ENCODE assay signal across 8 cellular contexts in the genomic region with DNA sequence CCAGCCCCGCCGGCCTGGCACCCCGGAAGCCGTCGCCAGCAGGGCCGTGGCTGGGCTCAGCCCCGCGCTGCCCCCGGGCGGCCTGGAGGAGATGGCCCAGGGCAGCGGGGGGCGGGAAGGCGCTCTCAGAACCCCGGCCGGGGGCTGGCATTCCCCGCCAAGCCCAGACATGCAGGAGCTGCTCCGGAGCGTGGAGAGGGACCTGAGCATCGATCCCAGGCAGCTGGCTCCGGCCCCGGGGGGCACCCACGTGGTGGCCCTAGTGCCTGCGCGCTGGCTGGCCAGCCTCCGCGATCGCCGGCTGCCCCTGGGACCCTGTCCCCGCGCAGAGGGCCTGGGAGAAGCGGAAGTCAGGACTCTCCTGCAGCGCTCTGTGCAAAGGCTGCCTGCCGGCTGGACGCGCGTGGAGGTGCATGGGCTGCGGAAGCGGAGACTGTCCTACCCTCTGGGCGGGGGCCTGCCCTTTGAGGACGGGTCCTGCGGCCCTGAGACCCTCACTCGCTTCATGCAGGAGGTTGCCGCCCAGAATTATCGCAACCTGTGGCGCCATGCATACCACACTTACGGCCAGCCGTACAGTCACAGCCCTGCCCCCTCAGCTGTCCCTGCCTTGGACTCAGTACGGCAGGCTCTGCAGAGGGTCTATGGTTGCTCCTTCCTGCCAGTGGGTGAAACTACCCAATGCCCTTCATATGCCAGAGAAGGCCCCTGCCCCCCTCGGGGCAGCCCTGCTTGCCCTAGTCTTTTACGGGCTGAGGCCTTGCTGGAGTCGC. TPM values are rescaled to one million over a fixed set of nuclear protein-coding genes. Genes with fewer than 3 reads are reported as not detected.
DNase-seq lines count a peak whose midpoint lies in the region; ATAC-seq and TF ChIP-seq lines count a peak whose summit lies in the region.

No MANE protein-coding gene starts in this region.

- TF ChIP-seq POLR2A in HCT116 (IDR thresholded peaks at IDR 0.05; ENCODE audit: borderline replicate concordance, extremely low read depth, insufficient read depth, insufficient read length) = no peak

- H3K9me3 ChIP-seq in HCT116 (ENCODE audit: control insufficient read depth in 1 of 2, insufficient read depth in 1 of 2, low read depth in 1 of 2, low read length in 2 of 2) = no peaks in the 10 kb centered on the region
- no peaks in the 10 kb centered on the region for H3K9me3 ChIP-seq in OCI-LY7 (ENCODE audit: low read length)
- H3K9me3 ChIP-seq in effector memory CD4-positive, alpha-beta T cell (ENCODE audit: control insufficient read depth, low read length) = no peaks in the 10 kb centered on the region
- H3K9me3 ChIP-seq in muscle layer of colon (ENCODE audit: low read length) = no peaks in the 10 kb centered on the region

- H3K27me3 ChIP-seq in HCT116 (ENCODE audit: insufficient read depth, low read length) (no peaks in the 10 kb centered on the region), muscle layer of colon (ENCODE audit: control insufficient read depth in 1 of 2, insufficient read depth in 2 of 2, low read length in 2 of 2) (no peaks in the 10 kb centered on the region)
- H3K27me3 ChIP-seq in effector memory CD4-positive, alpha-beta T cell (replicated peaks; ENCODE audit: control insufficient read depth, insufficient read depth, low read length, poor library complexity, severe bottlenecking) = no peaks in the 10 kb centered on the region

- CTCF ChIA-PET in HCT116 (lab: Charles Lee) (no interaction called here), OCI-LY7 (lab: Charles Lee; ENCODE audit: unreplicated experiment) (no interaction called here)

- H3K4me1 ChIP-seq in HCT116 (ENCODE audit: control insufficient read depth in 1 of 2, insufficient read depth in 2 of 2, low read length in 2 of 2) (peaks cover 22 to 46% of the 10 kb centered on the region in 2 experiments; a peak in 3 of 4 replicates), OCI-LY7 (ENCODE audit: insufficient read depth, low read length, poor library complexity, severe bottlenecking) (peaks cover 43% of the 10 kb centered on the region), muscle layer of colon (ENCODE audit: insufficient read depth, low read length) (peaks cover 22% of the 10 kb centered on the region)
- peaks cover 40% of the 10 kb centered on the region for H3K4me1 ChIP-seq in effector memory CD4-positive, alpha-beta T cell (ENCODE audit: control insufficient read depth, insufficient read depth, low read length, poor library complexity, severe bottlenecking)

- RAD21 ChIA-PET in HCT116 (lab: Charles Lee; ENCODE audit: low non-redundant PET in 1 of 2, low total read pairs in 2 of 2, uncharacterized antibody in 2 of 2, unreplicated experiment in 2 of 2) = no interaction called here

- peaks cover 3% of the 10 kb centered on the region; the same call in 1 of the 2 replicates for H3K79me2 ChIP-seq in HCT116 (ENCODE audit: insufficient read depth, low read length)
- H3K79me2 ChIP-seq in OCI-LY7 (ENCODE audit: insufficient read depth, low read depth, low read length) = peaks cover 9% of the 10 kb centered on the region

- ATAC-seq in HCT116 = peak; percentile 72

- BruUV-seq in HCT116 (replicated peaks; lab: Mats Ljungman, UMichigan) = no TSS peak
- no TSS peak for BruUV-seq in OCI-LY7 (replicated peaks; lab: Mats Ljungman, UMichigan)

- TF ChIP-seq CTCF in GM10266 (IDR thresholded peaks at IDR 0.05; ENCODE audit: control insufficient read depth, insufficient read depth, low read depth, missing control alignments) (peak; percentile 17), HCT116 (IDR thresholded peaks at IDR 0.05 in 2 of 3, conservative IDR thresholded peaks at IDR 0.05 in 1 of 3; ENCODE audit: borderline replicate concordance in 1 of 3, insufficient read depth in 1 of 3, low read depth in 2 of 3, low read length in 2 of 3) (no peak), OCI-LY7 (conservative IDR thresholded peaks at IDR 0.05; ENCODE audit: low read length) (no peak)

- H3K27ac ChIP-seq in HCT116 (ENCODE audit: low read depth, low read length) (peak overlapping the region; percentile 75), OCI-LY7 (ENCODE audit: low read depth, low read length, poor library complexity, severe bottlenecking) (no peak overlapping the region), muscle layer of colon (ENCODE audit: low read depth, low read length) (peak overlapping the region; percentile 35)
- H3K27ac ChIP-seq in effector memory CD4-positive, alpha-beta T cell (ENCODE audit: insufficient read depth, low read length, poor library complexity, severe bottlenecking) = peak overlapping the region; percentile 69

- H3K9me2 ChIP-seq in HCT116 (ENCODE audit: insufficient read depth) (no peaks in the 10 kb centered on the region), OCI-LY7 (ENCODE audit: insufficient read depth, low read length) (no peaks in the 10 kb centered on the region)

- peak overlapping the region; percentile 69 for H3K9ac ChIP-seq in HCT116 (ENCODE audit: low read length)
- H3K9ac ChIP-seq in muscle layer of colon (ENCODE audit: low read length) = no peak overlapping the region

- H3K4me2 ChIP-seq in HCT116 (ENCODE audit: low read length) = peak overlapping the region; percentile 93
- peak overlapping the region; percentile 96 for H3K4me2 ChIP-seq in OCI-LY7 (ENCODE audit: low read length)

- H4K20me1 ChIP-seq in HCT116 (ENCODE audit: insufficient read depth) (no peaks in the 10 kb centered on the region), OCI-LY7 (ENCODE audit: insufficient read depth, low read length) (no peaks in the 10 kb centered on the region)

- no peak for DNase-seq in GM10266 (ENCODE audit: extremely low spot score)
- no peak for DNase-seq in HCT116 (ENCODE audit: low read depth, low spot score)
- no peak for DNase-seq in OCI-LY7 (ENCODE audit: low spot score)
- no peak for DNase-seq in effector memory CD4-positive, alpha-beta T cell
- no peak for DNase-seq in HPDE6-E6E7 (ENCODE audit: extremely low spot score)
- no peak for DNase-seq in activated effector memory CD4-positive, alpha-beta T cell treated with anti-CD3 and anti-CD28 coated beads, Interleukin-2, amount 50 U/mL, for 16 hours
- no peak for DNase-seq in activated CD4-positive, CD25-positive, alpha-beta regulatory T cell treated with anti-CD3 and anti-CD28 coated beads, Interleukin-2, amount 50 U/mL, for 72 hours

- POLR2A ChIA-PET in HCT116 (lab: Charles Lee) (no interaction called here), OCI-LY7 (lab: Charles Lee) (no interaction called here)

- TF ChIP-seq RAD21 in HCT116 (IDR thresholded peaks at IDR 0.05; ENCODE audit: low read depth) = no peak

- intact Hi-C loops in HCT116 (cut with micrococcal nuclease) = loop anchor here (5.0 kb wide), 2 partner anchors 42 to 142 kb away; no protein-coding TSS in a partner anchor
- intact Hi-C loops in OCI-LY7 (cut with micrococcal nuclease; ENCODE audit: unreplicated experiment) = loop anchor here (5.0 kb wide), 2 partner anchors 47 to 107 kb away; a partner anchor contains a TSS

- no peak overlapping the region for H2AFZ ChIP-seq in HCT116 (ENCODE audit: low read depth, low read length, poor library complexity, severe bottlenecking)
- peak overlapping the region; percentile 84; the same call in 1 of the 2 replicates for H2AFZ ChIP-seq in OCI-LY7 (ENCODE audit: low read length)

- H3K36me3 ChIP-seq in HCT116 (ENCODE audit: control insufficient read depth in 1 of 2, insufficient read depth in 2 of 2, low read length in 2 of 2) (no peaks in the 10 kb centered on the region), OCI-LY7 (ENCODE audit: insufficient read depth, low read length) (peaks cover 9% of the 10 kb centered on the region; the same call in 1 of the 2 replicates), muscle layer of colon (ENCODE audit: insufficient read depth, low read length) (peaks cover 16% of the 10 kb centered on the region)
- peaks cover 26% of the 10 kb centered on the region for H3K36me3 ChIP-seq in effector memory CD4-positive, alpha-beta T cell (ENCODE audit: control insufficient read depth, insufficient read depth, low read length)

- H3K4me3 ChIP-seq in HCT116 (replicated peaks in 1 of 2; ENCODE audit: low read depth in 1 of 2, low read length in 2 of 2) = peak overlapping the region; percentile 54 to 66
- H3K4me3 ChIP-seq in OCI-LY7 (ENCODE audit: low read depth, low read length, poor library complexity, severe bottlenecking) = peak overlapping the region; percentile 92
- peak overlapping the region; percentile 69 for H3K4me3 ChIP-seq in effector memory CD4-positive, alpha-beta T cell (ENCODE audit: insufficient read depth, low read depth, low read length, poor library complexity, severe bottlenecking)
- peak overlapping the region; percentile 68 to 96 for H3K4me3 ChIP-seq in muscle layer of colon (ENCODE audit: low read depth in 1 of 2, low read length in 2 of 2)

TF ChIP-seq in HCT116, 20 proteins besides CTCF, POLR2A, EP300 and RAD21:
- TF ChIP-seq SIN3A (IDR thresholded peaks at IDR 0.05; ENCODE audit: low read depth) (no peak), ZFX (IDR thresholded peaks at IDR 0.05) (peak; percentile 81; the same call in 1 of the 2 replicates), ZNF274 (IDR thresholded peaks at IDR 0.05; ENCODE audit: low read depth, low read length) (no peak)

RNA-seq across cellular contexts. Expression of a gene that starts 0.6 kb away (rescaled TPM):
- total RNA-seq in HCT116 (2021; ENCODE audit: unreplicated experiment) (17.3 TPM), OCI-LY7 (2022) (23.5 and 24.4 TPM in 2 replicates)
- 10.1 and 10.8 TPM in 2 replicates for polyA plus RNA-seq in HCT116 (2012)
- 12.2 and 19.1 TPM in 2 replicates for total RNA-seq in OCI-LY7 (2014; rRNA removed; shearing (Covaris generic))

RNA-seq across cellular contexts. Expression of a gene that starts 14.9 kb away (rescaled TPM):
- total RNA-seq in HCT116 (2021; ENCODE audit: unreplicated experiment) (1.8 TPM), OCI-LY7 (2022) (not detected in 2 replicates)
- 1.5 and 1.9 TPM in 2 replicates for polyA plus RNA-seq in HCT116 (2012)
- total RNA-seq in OCI-LY7 (2014; rRNA removed; shearing (Covaris generic)) = not detected in 2 replicates

RNA-seq across cellular contexts. Expression of a gene that starts 17.6 kb away (rescaled TPM):
- total RNA-seq in HCT116 (2021; ENCODE audit: unreplicated experiment) = 2.5 TPM
- polyA plus RNA-seq in HCT116 (2012) = 4.5 and 5.1 TPM in 2 replicates
- total RNA-seq in OCI-LY7 (2014; rRNA removed; shearing (Covaris generic)) = 0.38 and 0.93 TPM in 2 replicates
- total RNA-seq in OCI-LY7 (2022) = 0.76 and 1.0 TPM in 2 replicates

RNA-seq across cellular contexts. Expression of a gene that starts 36.8 kb away (rescaled TPM):
- total RNA-seq in HCT116 (2021; ENCODE audit: unreplicated experiment) (2.7 TPM), OCI-LY7 (2022) (not detected in 2 replicates)
- polyA plus RNA-seq in HCT116 (2012) = 0.82 and 1.9 TPM in 2 replicates
- total RNA-seq in OCI-LY7 (2014; rRNA removed; shearing (Covaris generic)) = not detected in 2 replicates

RNA-seq across cellular contexts. Expression of a gene that starts 40.4 kb away (rescaled TPM):
- 386 TPM for total RNA-seq in HCT116 (2021; ENCODE audit: unreplicated experiment)
- polyA plus RNA-seq in HCT116 (2012) = 284 and 382 TPM in 2 replicates
- total RNA-seq in OCI-LY7 (2014; rRNA removed; shearing (Covaris generic)) = 108 and 162 TPM in 2 replicates
- 404 and 427 TPM in 2 replicates for total RNA-seq in OCI-LY7 (2022)
